ENCODE assay signal across 20 cellular contexts in genomic region chr5:131214828-131215227, GRCh38. TPM values are rescaled to one million over a fixed set of nuclear protein-coding genes. Genes with fewer than 3 reads are reported as not detected.
DNase-seq lines count a peak whose midpoint lies in the region; ATAC-seq and TF ChIP-seq lines count a peak whose summit lies in the region.
"Had no signal": no experiment of that assay in that cellular context is flagged by ENCODE, and none has a peak within 500 bp of the region (broad histone marks: within the 10 kb centered on the region; RNA-seq: fewer than 3 reads in every experiment).

No MANE protein-coding gene starts in this region.

- intact Hi-C loops in CD4-positive, alpha-beta T cell (cut with DNase I, micrococcal nuclease) = loop anchor here in 1 of 2 experiments (5.0 kb wide), 2 partner anchors 32 to 42 kb away; no protein-coding TSS in a partner anchor
- intact Hi-C loops in activated B cell treated with CpG ODN at 0.5 μM for 24 hours (cut with micrococcal nuclease) = loop anchor here (5.0 kb wide), 1 partner anchor 582 kb away; the partner anchor contains the start of gene FNIP1

- peak overlapping the region; percentile 24 for H3K27ac Mint-ChIP-seq in CD4-positive, alpha-beta T cell
- H3K27ac Mint-ChIP-seq in activated B cell treated with CpG ODN at 0.5 μM for 24 hours = peak overlapping the region; percentile 61
- H3K27ac Mint-ChIP-seq in naive B cell = peak overlapping the region in 5 of 6 donors; percentile 8 to 68 (median 59)
- H3K27ac Mint-ChIP-seq: activated naive CD4-positive, alpha-beta T cell treated with anti-CD3 and anti-CD28 coated beads, Interleukin-2, amount 50 U/mL, for 24 hours; HFFc6; nephron progenitor cell had no signal

- no peaks in the 10 kb centered on the region for H3K27me3 Mint-ChIP-seq in CD4-positive, alpha-beta T cell
- no peaks in the 10 kb centered on the region for H3K27me3 Mint-ChIP-seq in activated B cell treated with CpG ODN at 0.5 μM for 24 hours
- H3K27me3 Mint-ChIP-seq in naive B cell = no peaks in the 10 kb centered on the region
- H3K27me3 Mint-ChIP-seq: activated naive CD4-positive, alpha-beta T cell treated with anti-CD3 and anti-CD28 coated beads, Interleukin-2, amount 50 U/mL, for 24 hours; CD4-positive, CD25-positive, alpha-beta regulatory T cell had no signal

- peaks cover 80% of the 10 kb centered on the region for H3K79me2 ChIP-seq in Loucy (ENCODE audit: insufficient read depth, low read length)

- peaks cover 39% of the 10 kb centered on the region for H3K4me1 ChIP-seq in Loucy (ENCODE audit: insufficient read depth, low read length, poor library complexity, severe bottlenecking)
- H3K4me1 ChIP-seq: prostate gland had no signal

- DNase-seq in CD4-positive, alpha-beta T cell = no peak
- DNase-seq in activated B cell treated with CpG ODN at 0.5 μM for 24 hours (no peak), naive B cell (no peak), AG08395 (ENCODE audit: low spot score) (no peak)
- DNase-seq in stimulated activated CD4-positive, alpha-beta T cell treated with anti-CD3 and anti-CD28 coated beads, Interleukin-4, amount 100 ng/mL, for 1 hour = no peak
- DNase-seq in activated CD8-positive, alpha-beta memory T cell treated with anti-CD3 and anti-CD28 coated beads, Interleukin-2, amount 50 U/mL, for 4 hours = no peak
- DNase-seq: activated CD4-positive, alpha-beta T cell treated with anti-CD3 and anti-CD28 coated beads, Interleukin-2, amount 50 U/mL, for 4 hours; activated T-cell treated with anti-CD3 and anti-CD28 coated beads, Interleukin-2, amount 50 U/mL, for 1 hour; CD4-positive, CD25-positive, alpha-beta regulatory T cell; HFFc6; hypothalamus; KBM-7; mammary epithelial cell; NCI-H1092; NCI-H2081; nephron progenitor cell had no signal

- peaks cover 3% of the 10 kb centered on the region for H3F3A ChIP-seq in Loucy (ENCODE audit: low read depth)

- no peaks in the 10 kb centered on the region for H3K9me3 ChIP-seq in CD4-positive, alpha-beta T cell (ENCODE audit: control insufficient read depth, low read length)
- H3K9me3 ChIP-seq in Loucy (ENCODE audit: insufficient read depth, low read depth, low read length) = no peaks in the 10 kb centered on the region
- H3K9me3 ChIP-seq: prostate gland had no signal

- H3K36me3 Mint-ChIP-seq in CD4-positive, alpha-beta T cell (ENCODE audit: low read depth) = no peaks in the 10 kb centered on the region
- H3K36me3 Mint-ChIP-seq in activated B cell treated with CpG ODN at 0.5 μM for 24 hours (ENCODE audit: low read depth) (peaks cover 32% of the 10 kb centered on the region), naive B cell (peaks cover 8 to 10% of the 10 kb centered on the region in 2 donors)
- H3K36me3 Mint-ChIP-seq: activated naive CD4-positive, alpha-beta T cell treated with anti-CD3 and anti-CD28 coated beads, Interleukin-2, amount 50 U/mL, for 24 hours; CD4-positive, CD25-positive, alpha-beta regulatory T cell had no signal

- H3K36me3 ChIP-seq in Loucy (ENCODE audit: insufficient read depth, low read length) = no peaks in the 10 kb centered on the region
- H3K36me3 ChIP-seq: prostate gland had no signal

- TF ChIP-seq CTCF in CD4-positive, alpha-beta T cell (IDR thresholded peaks at IDR 0.05) = no peak
- TF ChIP-seq CTCF in Loucy (conservative IDR thresholded peaks at IDR 0.05; ENCODE audit: low read length) (no peak), activated B cell treated with CpG ODN at 0.5 μM for 24 hours (IDR thresholded peaks at IDR 0.05) (no peak)

- CTCF ChIA-PET in CD4-positive, alpha-beta T cell (lab: Charles Lee) = interaction anchor here (1.0 to 1.5 kb wide), 2 partner anchors 37 to 57 kb away, joined by 3 to 4 read pairs; no protein-coding TSS in a partner anchor
- CTCF ChIA-PET in activated B cell treated with CpG ODN at 0.5 μM for 24 hours (lab: Charles Lee) = interaction anchor here (1.6 to 1.8 kb wide), 2 partner anchors 49 to 167 kb away, joined by 5 to 6 read pairs; partner anchors contain the start of gene CDC42SE2

- peak overlapping the region; percentile 60 for H3K4me3 ChIP-seq in Loucy (ENCODE audit: low read length, poor library complexity, severe bottlenecking)
- H3K4me3 ChIP-seq: prostate gland had no signal

- POLR2A ChIA-PET in CD4-positive, alpha-beta T cell (lab: Charles Lee) = interaction anchor here (0.6 to 2.2 kb wide), 5 partner anchors 10 to 188 kb away, joined by 3 to 9 read pairs (median 5); partner anchors contain the start of gene CDC42SE2
- POLR2A ChIA-PET in activated B cell treated with CpG ODN at 0.5 μM for 24 hours (lab: Charles Lee) = interaction anchor here (0.7 to 6.2 kb wide), 4 partner anchors 10 to 49 kb away, joined by 3 to 72 read pairs (median 11); partner anchors contain the start of gene CDC42SE2

- H3K9me2 ChIP-seq in Loucy (replicated peaks; ENCODE audit: low read depth, low read length) = no peaks in the 10 kb centered on the region

- no peaks in the 10 kb centered on the region for H3K27me3 ChIP-seq in CD4-positive, alpha-beta T cell (ENCODE audit: control insufficient read depth, insufficient read depth, low read length)
- H3K27me3 ChIP-seq in Loucy (ENCODE audit: insufficient read depth, low read length, poor library complexity, severe bottlenecking) = no peaks in the 10 kb centered on the region

- H4K20me1 ChIP-seq in Loucy (ENCODE audit: insufficient read depth, low read length, poor library complexity, severe bottlenecking) = no peaks in the 10 kb centered on the region

- H3K4me2 ChIP-seq in Loucy (ENCODE audit: low read depth, low read length, poor library complexity, severe bottlenecking) = peak overlapping the region; percentile 73

- no peak overlapping the region for H3K27ac ChIP-seq in CD4-positive, alpha-beta T cell (ENCODE audit: low read depth, low read length)
- H3K27ac ChIP-seq: prostate gland had no signal

- peaks cover 48% of the 10 kb centered on the region for H3K4me1 Mint-ChIP-seq in CD4-positive, alpha-beta T cell (ENCODE audit: low read depth)
- H3K4me1 Mint-ChIP-seq in activated B cell treated with CpG ODN at 0.5 μM for 24 hours (peaks cover 71% of the 10 kb centered on the region), naive B cell (peaks cover 47 to 75% (median 73%) of the 10 kb centered on the region in 3 donors)

- H3K9ac ChIP-seq in Loucy (ENCODE audit: low read depth, low read length, poor library complexity, severe bottlenecking) = peak overlapping the region; percentile 69

- no peak overlapping the region for H3K4me3 Mint-ChIP-seq in CD4-positive, alpha-beta T cell
- H3K4me3 Mint-ChIP-seq in activated B cell treated with CpG ODN at 0.5 μM for 24 hours = no peak overlapping the region
- peak overlapping the region; percentile 3 to 77 (median 52) for H3K4me3 Mint-ChIP-seq in naive B cell
- H3K4me3 Mint-ChIP-seq: activated naive CD4-positive, alpha-beta T cell treated with anti-CD3 and anti-CD28 coated beads, Interleukin-2, amount 50 U/mL, for 24 hours; CD4-positive, CD25-positive, alpha-beta regulatory T cell; HFFc6; nephron progenitor cell had no signal

- H3K9me3 Mint-ChIP-seq in CD4-positive, alpha-beta T cell = no peaks in the 10 kb centered on the region
- H3K9me3 Mint-ChIP-seq in activated B cell treated with CpG ODN at 0.5 μM for 24 hours = no peaks in the 10 kb centered on the region
- H3K9me3 Mint-ChIP-seq in naive B cell = no peaks in the 10 kb centered on the region
- H3K9me3 Mint-ChIP-seq: activated naive CD4-positive, alpha-beta T cell treated with anti-CD3 and anti-CD28 coated beads, Interleukin-2, amount 50 U/mL, for 24 hours; CD4-positive, CD25-positive, alpha-beta regulatory T cell; HFFc6; nephron progenitor cell had no signal

- ATAC-seq in CD4-positive, alpha-beta T cell (ENCODE audit: poor library complexity) = no peak
- ATAC-seq in activated B cell treated with CpG ODN at 0.5 μM for 24 hours (ENCODE audit: low read depth) (no peak), naive B cell (ENCODE audit: low read depth in 2 of 2) (no peak), HG02981 (IDR thresholded peaks at IDR 0.05; ENCODE audit: unreplicated experiment) (no peak)

- no peak overlapping the region for H2AFZ ChIP-seq in Loucy (ENCODE audit: low read length)

RNA-seq across cellular contexts. Expression of gene LYRM7, which starts 44.1 kb away (rescaled TPM):
- total RNA-seq in CD4-positive, alpha-beta T cell = 10 to 100 TPM in 1 of 2 experiments, 1 to 10 TPM in 1; 8.3 to 11.9 TPM
- total RNA-seq in activated B cell treated with CpG ODN at 0.5 μM for 24 hours = 11.9 and 13.1 TPM in 2 replicates
- 10 to 100 TPM in 3 of 6 donors, 1 to 10 TPM in 3; 5.8 to 11.4 (median 9.6) TPM for polyA plus RNA-seq in naive B cell (ENCODE audit: low read depth in 6 of 6)

RNA-seq across cellular contexts. Expression of gene CDC42SE2, which starts 49.0 kb away (rescaled TPM):
- total RNA-seq in CD4-positive, alpha-beta T cell = 100 to 1,000 TPM; 218 to 230 TPM
- total RNA-seq in activated B cell treated with CpG ODN at 0.5 μM for 24 hours = 114 and 122 TPM in 2 replicates
- 100 to 1,000 TPM; 168 to 314 (median 243) TPM for polyA plus RNA-seq in naive B cell (ENCODE audit: low read depth in 6 of 6)

RNA-seq across cellular contexts. Expression of gene HINT1, which starts 49.8 kb away (rescaled TPM):
- total RNA-seq in CD4-positive, alpha-beta T cell = 100 to 1,000 TPM; 257 to 263 TPM
- 201 and 212 TPM in 2 replicates for total RNA-seq in activated B cell treated with CpG ODN at 0.5 μM for 24 hours
- 100 to 1,000 TPM; 346 to 502 (median 420) TPM for polyA plus RNA-seq in naive B cell (ENCODE audit: low read depth in 6 of 6)

Comparison
In these comparisons a context has a peak if more than half of its experiments do, and no peak if none do; other contexts are left out.
1. H3K4me3 Mint-ChIP-seq: peak in naive B cell (8 of 8); none in CD4-positive, alpha-beta T cell (single experiment) and activated B cell treated with CpG ODN at 0.5 μM for 24 hours (single experiment).
2. Peak in every context shown above with its lines, with median percentiles within 50 percentile points of each other: H3K27ac Mint-ChIP-seq.